29 cellular contexts compared by ENCODE assay signal in the genomic region with DNA sequence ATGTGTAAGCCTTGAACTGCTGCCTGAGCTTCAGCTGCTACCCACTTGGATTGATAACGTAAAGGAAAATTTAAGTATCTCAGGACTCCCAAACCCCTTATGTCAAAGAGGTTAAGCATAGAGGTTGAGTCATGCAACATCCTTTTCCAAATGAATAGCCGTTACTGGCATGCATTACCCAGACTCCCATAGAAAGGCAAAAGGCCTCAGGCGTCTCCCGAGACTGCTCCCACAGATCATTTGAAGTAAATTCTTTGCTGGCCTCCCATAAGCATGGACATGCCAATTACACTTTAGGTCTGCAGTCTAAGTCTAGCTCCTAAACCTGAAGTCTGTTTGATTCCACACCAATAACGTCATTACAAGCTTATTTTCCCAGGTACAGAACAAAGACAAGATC. TPM values are rescaled to one million over a fixed set of nuclear protein-coding genes. Genes with fewer than 3 reads are reported as not detected.
DNase-seq lines count a peak whose midpoint lies in the region; ATAC-seq, FAIRE-seq and TF ChIP-seq lines count a peak whose summit lies in the region.
"Had no signal": no experiment of that assay in that cellular context is flagged by ENCODE, and none has a peak within 500 bp of the region (broad histone marks: within the 10 kb centered on the region; RNA-seq: fewer than 3 reads in every experiment).

No MANE protein-coding gene starts in this region.

- no peaks in the 10 kb centered on the region for H3K36me3 ChIP-seq in bronchial epithelial cell (ENCODE audit: control insufficient read depth, insufficient read depth, low read length)
- no peaks in the 10 kb centered on the region for H3K36me3 ChIP-seq in MM.1S (replicated peaks; ENCODE audit: insufficient read depth, low read length)
- H3K36me3 ChIP-seq: Peyer's patch had no signal

- peaks cover 6% of the 10 kb centered on the region for H3K9me3 Mint-ChIP-seq in mesothelial cell of epicardium

- no peak overlapping the region for H2AFZ ChIP-seq in MM.1S (ENCODE audit: low read length)

- H3K4me1 ChIP-seq in MM.1S (ENCODE audit: low read length), result no peaks in the 10 kb centered on the region

- TF ChIP-seq CTCF in bronchial epithelial cell (IDR thresholded peaks at IDR 0.05; ENCODE audit: insufficient read depth, low read length, severe bottlenecking) (no peak), mesothelial cell of epicardium (IDR thresholded peaks at IDR 0.05; ENCODE audit: unreplicated experiment) (no peak), MM.1S (IDR thresholded peaks at IDR 0.05; ENCODE audit: low read length) (no peak)

- H3K4me3 ChIP-seq in bronchial epithelial cell (ENCODE audit: low read depth, low read length), result no peak overlapping the region
- no peak overlapping the region for H3K4me3 ChIP-seq in MM.1S (ENCODE audit: low read length)
- H3K4me3 ChIP-seq: dorsolateral prefrontal cortex, Peyer's patch, spleen had no signal

- DNase-seq in Daoy (ENCODE audit: low read depth) (peak; percentile 51), M059J (ENCODE audit: low read depth) (peak; percentile 97), bronchial epithelial cell (ENCODE audit: low read depth) (peak; percentile 38), mesothelial cell of epicardium (ENCODE audit: low spot score in 2 of 2, unreplicated experiment in 2 of 2) (no peak), MM.1S (no peak), GDM1 (lab: John Stamatoyannopoulos, UW) (no peak), hypothalamus (lab: John Stamatoyannopoulos, UW) (no peak)
- DNase-seq: activated CD4-positive, alpha-beta T cell treated with anti-CD3 and anti-CD28 coated beads, Interleukin-2, amount 10 ng/mL, durations not matched to agents 7 days and 5 days; activated naive CD4-positive, alpha-beta T cell treated with Interleukin-2 at 50 U/mL for 16 hours; activated T-cell treated with anti-CD3 and anti-CD28 coated beads, Interleukin-2, amount 50 U/mL, for 72 hours; amygdala; Caco-2; caudate nucleus; DND-41; dorsolateral prefrontal cortex; HCEC 1CT; KBM-7; left cardiac atrium; MV-4-11; NCI-H510A treated with DMSO at 0.1 percent for 48 hours; nucleus accumbens; Peyer's patch; retina; spleen; stimulated activated CD4-positive, alpha-beta T cell treated with anti-CD3 and anti-CD28 coated beads, Interleukin-4, amount 100 ng/mL, for 1 hour; T-helper 17 cell had no signal

- H3K36me3 Mint-ChIP-seq in mesothelial cell of epicardium, result no peaks in the 10 kb centered on the region
- H3K36me3 Mint-ChIP-seq: stimulated activated memory B cell treated with anti-CD40 and anti-IgM and Interleukin-4, amounts not matched to agents 10 μg/mL and 1 μg/mL and 100 μg/mL, for 72 hours had no signal

- H4K20me1 ChIP-seq in MM.1S (ENCODE audit: insufficient read depth, low read length), result no peaks in the 10 kb centered on the region

- H3K9ac ChIP-seq in MM.1S (ENCODE audit: low read length), result no peak overlapping the region

- H3K9me2 ChIP-seq in MM.1S (replicated peaks; ENCODE audit: insufficient read depth, low read length), result no peaks in the 10 kb centered on the region

- H3K9me3 ChIP-seq in MM.1S (replicated peaks; ENCODE audit: insufficient read depth, low read length), result no peaks in the 10 kb centered on the region
- H3K9me3 ChIP-seq: Caco-2, Peyer's patch had no signal

- no peak overlapping the region for H3K4me2 ChIP-seq in MM.1S (ENCODE audit: low read depth, low read length)

- ATAC-seq in HG03135 (IDR thresholded peaks at IDR 0.05; ENCODE audit: unreplicated experiment), result no peak
- ATAC-seq: activated T-cell treated with anti-CD3 and anti-CD28 coated beads, Interleukin-2, amount 50 U/mL, for 72 hours; stimulated activated memory B cell treated with anti-CD40 and anti-IgM and Interleukin-4, amounts not matched to agents 10 μg/mL and 1 μg/mL and 100 μg/mL, for 72 hours; T-helper 17 cell had no signal

- FAIRE-seq in bronchial epithelial cell (lab: Jason Lieb, UNC), result no peak

- H3K27me3 ChIP-seq in bronchial epithelial cell (ENCODE audit: control insufficient read depth, insufficient read depth, low read length), result no peaks in the 10 kb centered on the region
- no peaks in the 10 kb centered on the region for H3K27me3 ChIP-seq in MM.1S (replicated peaks; ENCODE audit: insufficient read depth, low read length)
- H3K27me3 ChIP-seq: Peyer's patch, spleen had no signal

- peaks cover 36% of the 10 kb centered on the region for H3K4me1 Mint-ChIP-seq in mesothelial cell of epicardium
- H3K4me1 Mint-ChIP-seq: activated CD4-positive, alpha-beta T cell treated with anti-CD3 and anti-CD28 coated beads, Interleukin-2, amount 10 ng/mL, durations not matched to agents 7 days and 5 days; B cell; stimulated activated memory B cell treated with anti-CD40 and anti-IgM and Interleukin-4, amounts not matched to agents 10 μg/mL and 1 μg/mL and 100 μg/mL, for 72 hours had no signal

- H3F3A ChIP-seq in MM.1S (ENCODE audit: insufficient read depth, low read length), result no peaks in the 10 kb centered on the region

- no peak overlapping the region for H3K4me3 Mint-ChIP-seq in mesothelial cell of epicardium
- H3K4me3 Mint-ChIP-seq: activated CD4-positive, alpha-beta T cell treated with anti-CD3 and anti-CD28 coated beads, Interleukin-2, amount 10 ng/mL, durations not matched to agents 7 days and 5 days; activated T-cell treated with anti-CD3 and anti-CD28 coated beads, Interleukin-2, amount 50 U/mL, for 72 hours; B cell; stimulated activated memory B cell treated with anti-CD40 and anti-IgM and Interleukin-4, amounts not matched to agents 10 μg/mL and 1 μg/mL and 100 μg/mL, for 72 hours; T-helper 17 cell had no signal

- no peak overlapping the region for H3K27ac ChIP-seq in MM.1S (ENCODE audit: low read length)
- H3K27ac ChIP-seq: Peyer's patch had no signal

- H3K27me3 Mint-ChIP-seq in mesothelial cell of epicardium (ENCODE audit: low read depth), result no peaks in the 10 kb centered on the region
- H3K27me3 Mint-ChIP-seq: B cell; stimulated activated memory B cell treated with anti-CD40 and anti-IgM and Interleukin-4, amounts not matched to agents 10 μg/mL and 1 μg/mL and 100 μg/mL, for 72 hours had no signal

- no peaks in the 10 kb centered on the region for H3K79me2 ChIP-seq in MM.1S (ENCODE audit: low read length)

- H3K27ac Mint-ChIP-seq in mesothelial cell of epicardium, result peak overlapping the region; percentile 73
- H3K27ac Mint-ChIP-seq: activated CD4-positive, alpha-beta T cell treated with anti-CD3 and anti-CD28 coated beads, Interleukin-2, amount 10 ng/mL, durations not matched to agents 7 days and 5 days; activated T-cell treated with anti-CD3 and anti-CD28 coated beads, Interleukin-2, amount 50 U/mL, for 72 hours; B cell; stimulated activated memory B cell treated with anti-CD40 and anti-IgM and Interleukin-4, amounts not matched to agents 10 μg/mL and 1 μg/mL and 100 μg/mL, for 72 hours; T-helper 17 cell had no signal

RNA-seq across cellular contexts. Expression of a gene that starts 14.7 kb away (rescaled TPM):
- 1.5 TPM in 1 of 2 replicates, not detected in the other for total RNA-seq in Daoy (2014; rRNA removed; shearing (Covaris generic))
- 0.32 and 1.6 TPM in 2 replicates for total RNA-seq in M059J (2014; rRNA removed; shearing (Covaris generic))
- total RNA-seq in bronchial epithelial cell (under 0.01 and 0.26 TPM in 2 replicates), mesothelial cell of epicardium (0.76 to 1.5 TPM (median 1.0 TPM) in 3 replicates)

Comparison
In these comparisons a context has a peak if more than half of its experiments do, and no peak if none do; other contexts are left out.
1. DNase-seq: peak in Daoy (single experiment), M059J (single experiment) and bronchial epithelial cell (single experiment); none in mesothelial cell of epicardium (0 of 2), MM.1S (single experiment), GDM1 (single experiment) and hypothalamus (0 of 51).